In the genomic region with DNA sequence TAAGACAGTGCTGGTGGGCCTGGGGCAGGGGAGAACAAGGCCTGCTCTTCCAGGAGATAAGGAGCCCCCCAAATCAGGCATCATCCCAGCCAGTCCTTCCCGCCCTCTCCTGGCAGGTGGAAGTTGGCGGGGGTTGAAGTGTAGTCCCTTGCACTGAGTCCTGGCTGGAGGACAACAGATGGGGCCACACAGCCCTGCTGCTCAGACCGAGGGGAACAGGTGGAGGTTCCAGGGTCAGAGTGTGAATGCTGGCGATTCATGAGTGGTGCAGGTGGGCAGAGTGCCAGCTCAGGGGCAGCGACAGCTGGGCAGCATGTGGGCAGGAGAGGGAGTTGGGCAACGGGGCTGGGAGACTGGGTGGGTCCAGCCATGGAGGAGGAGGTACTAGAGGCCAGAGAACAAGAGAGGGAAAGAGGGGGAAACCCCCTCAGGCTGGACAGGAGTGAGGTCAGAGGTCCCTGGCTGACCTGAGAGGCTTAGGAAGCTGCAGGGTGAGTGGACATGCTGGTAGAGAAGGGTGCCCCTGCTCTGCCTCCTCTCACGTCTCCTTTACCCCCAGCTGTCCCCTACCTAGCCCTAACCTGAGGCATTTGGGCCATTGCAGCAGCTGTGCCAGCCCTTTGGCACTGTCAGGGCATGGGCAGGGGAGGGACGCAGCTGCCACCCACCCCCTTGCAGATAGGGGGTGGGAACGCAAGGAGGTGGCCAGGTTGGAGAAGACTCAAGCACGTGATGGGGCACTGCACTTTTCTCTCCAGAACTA, we compare ENCODE assay signal across 27 cellular contexts. TPM values are rescaled to one million over a fixed set of nuclear protein-coding genes. Genes with fewer than 3 reads are reported as not detected.
DNase-seq lines count a peak whose midpoint lies in the region; ATAC-seq, FAIRE-seq and TF ChIP-seq lines count a peak whose summit lies in the region.
"Had no signal": no experiment of that assay in that cellular context is flagged by ENCODE, and none has a peak within 500 bp of the region (broad histone marks: within the 10 kb centered on the region; RNA-seq: fewer than 3 reads in every experiment).

No MANE protein-coding gene starts in this region.

- no peak for FAIRE-seq in H1 (lab: Jason Lieb, UNC)
- FAIRE-seq: kidney had no signal

- no peaks in the 10 kb centered on the region for H3K36me3 Mint-ChIP-seq in activated T-cell treated with anti-CD3 and anti-CD28 coated beads, Interleukin-2, amount 50 U/mL, for 4 hours (ENCODE audit: insufficient read depth)
- H3K36me3 Mint-ChIP-seq: activated naive CD4-positive, alpha-beta T cell treated with anti-CD3 and anti-CD28 coated beads, Interleukin-2, amount 50 U/mL, for 24 hours; stimulated activated naive B cell treated with anti-CD40 and anti-IgM and Interleukin-4, amounts not matched to agents 10 μg/mL and 1 μg/mL and 100 μg/mL, for 72 hours had no signal

- H3K4ac ChIP-seq in H1 (replicated peaks; ENCODE audit: insufficient read length, low read depth, low read length) = no peak overlapping the region

- H4K91ac ChIP-seq in H1 (replicated peaks; ENCODE audit: insufficient read length, low read length) = no peak overlapping the region

- TF ChIP-seq RAD21 in SK-N-SH (IDR thresholded peaks at IDR 0.05; ENCODE audit: low read length) = no peak
- TF ChIP-seq RAD21 in H1 (IDR thresholded peaks at IDR 0.05 in 1 of 2, conservative IDR thresholded peaks at IDR 0.05 in 1 of 2; ENCODE audit: low read depth in 2 of 2, low read length in 2 of 2) = peak in 1 of 2 experiments; percentile 16; a peak in 1 of 4 replicates

- no peak overlapping the region for H2AK5ac ChIP-seq in H1 (ENCODE audit: low read depth, low read length)

- peaks cover 40% of the 10 kb centered on the region for H3K27me3 Mint-ChIP-seq in activated T-cell treated with anti-CD3 and anti-CD28 coated beads, Interleukin-2, amount 50 U/mL, for 4 hours (ENCODE audit: low read depth)

- no peak overlapping the region for H3K4me3 Mint-ChIP-seq in activated T-cell treated with anti-CD3 and anti-CD28 coated beads, Interleukin-2, amount 50 U/mL, for 4 hours
- H3K4me3 Mint-ChIP-seq: activated naive CD4-positive, alpha-beta T cell treated with anti-CD3 and anti-CD28 coated beads, Interleukin-2, amount 50 U/mL, for 24 hours; activated T-helper 17 cell treated with anti-CD3 and anti-CD28 coated beads, Interleukin-2, amount 50 U/mL, for 72 hours; neural crest cell; stimulated activated naive B cell treated with anti-CD40 and anti-IgM and Interleukin-4, amounts not matched to agents 10 μg/mL and 1 μg/mL and 100 μg/mL, for 72 hours had no signal

- TF ChIP-seq EP300 in SK-N-SH (IDR thresholded peaks at IDR 0.05; ENCODE audit: borderline replicate concordance in 1 of 2, low read depth in 1 of 2, low read length in 1 of 2) (no peak), H1 (IDR thresholded peaks at IDR 0.05; ENCODE audit: borderline replicate concordance in 1 of 2, low read depth in 2 of 2, low read length in 2 of 2) (no peak)

- no peak overlapping the region for H4K8ac ChIP-seq in H1 (ENCODE audit: extremely low read depth, insufficient read depth, low read length)

- H3K79me2 ChIP-seq in SK-N-SH (ENCODE audit: insufficient read depth) = no peaks in the 10 kb centered on the region
- H3K79me2 ChIP-seq in H1 (ENCODE audit: control insufficient read depth in 1 of 2, insufficient read depth in 2 of 2, low read length in 2 of 2) = no peaks in the 10 kb centered on the region

- H2AFZ ChIP-seq in SK-N-SH (ENCODE audit: low read depth) = no peak overlapping the region
- H2AFZ ChIP-seq in H1 (ENCODE audit: low read length) = no peak overlapping the region

- intact Hi-C loops in psoas muscle (cut with DNase I) = loop anchor here (2.0 to 5.0 kb wide), 2 partner anchors 103 to 151 kb away; no protein-coding TSS in a partner anchor

- H3K23me2 ChIP-seq in H1 (ENCODE audit: low read depth, low read length) = no peaks in the 10 kb centered on the region

- no peaks in the 10 kb centered on the region for H4K20me1 ChIP-seq in SK-N-SH (ENCODE audit: insufficient read depth)
- H4K20me1 ChIP-seq in H1 (replicated peaks in 1 of 2; ENCODE audit: control insufficient read depth in 1 of 2, insufficient read depth in 2 of 2, low read length in 2 of 2) = no peaks in the 10 kb centered on the region
- H4K20me1 ChIP-seq: BLaER1 had no signal

- no peak overlapping the region for H2BK5ac ChIP-seq in H1 (ENCODE audit: low read depth, low read length)

- no peaks in the 10 kb centered on the region for H3K36me3 ChIP-seq in SK-N-SH (replicated peaks in 1 of 2; ENCODE audit: control insufficient read depth in 1 of 2, insufficient read depth in 2 of 2, low read length in 1 of 2)
- H3K36me3 ChIP-seq in H1 (ENCODE audit: control insufficient read depth in 2 of 4, insufficient read depth in 4 of 4, low read length in 3 of 4) = no peaks in the 10 kb centered on the region
- no peaks in the 10 kb centered on the region for H3K36me3 ChIP-seq in psoas muscle (ENCODE audit: insufficient read depth in 1 of 2, low read depth in 1 of 2)
- H3K36me3 ChIP-seq in effector memory CD4-positive, alpha-beta T cell (ENCODE audit: control insufficient read depth, insufficient read depth, low read length) = no peaks in the 10 kb centered on the region
- H3K36me3 ChIP-seq: BLaER1, lower lobe of right lung, right lobe of liver had no signal

- H3K14ac ChIP-seq in H1 (ENCODE audit: insufficient read length) = no peak overlapping the region

- no peak overlapping the region for H2BK12ac ChIP-seq in H1 (ENCODE audit: low read depth, low read length)

- CTCF ChIA-PET in SK-N-SH (lab: Yijun Ruan, JAX) = interaction anchor here (0.6 to 26.1 kb wide), 9 partner anchors 11 to 153 kb away, joined by 4 to 602 read pairs (median 49); a partner anchor contains a TSS
- CTCF ChIA-PET in H1 (lab: Charles Lee; ENCODE audit: partially characterized antibody) = interaction anchor here (0.8 to 49.1 kb wide), 18 partner anchors 8 to 153 kb away, joined by 3 to 1071 read pairs (median 18); a partner anchor contains a TSS

- peaks cover 17% of the 10 kb centered on the region for H3K27me3 ChIP-seq in SK-N-SH (ENCODE audit: insufficient read depth)
- H3K27me3 ChIP-seq in H1 (replicated peaks in 1 of 4; ENCODE audit: control insufficient read depth in 3 of 4, extremely low read depth in 1 of 4, insufficient read depth in 3 of 4, low read length in 3 of 4) = peaks cover 0 to 6% (median 3%) of the 10 kb centered on the region in 4 experiments; a peak in 4 of 7 replicates
- H3K27me3 ChIP-seq in psoas muscle (ENCODE audit: insufficient read depth in 3 of 3, low read length in 2 of 3) = peaks cover 0 to 15% (median 0%) of the 10 kb centered on the region in 3 donors
- H3K27me3 ChIP-seq in effector memory CD4-positive, alpha-beta T cell (replicated peaks; ENCODE audit: control insufficient read depth, insufficient read depth, low read length, poor library complexity, severe bottlenecking) = no peaks in the 10 kb centered on the region
- H3K27me3 ChIP-seq: BLaER1, right lobe of liver had no signal

- H4K5ac ChIP-seq in H1 (ENCODE audit: insufficient read length, low read depth, low read length) = no peak overlapping the region

- no peak overlapping the region for H3K18ac ChIP-seq in H1 (ENCODE audit: extremely low read depth, low read length)

- H2BK15ac ChIP-seq in H1 (ENCODE audit: low read length) = no peak overlapping the region

- DNase-seq in SK-N-SH = peak; percentile 34
- peak; percentile 89 for DNase-seq in NCI-H524 treated with DMSO at 0.1 percent for 48 hours (lab: John Stamatoyannopoulos, UW)
- peak in 1 of 2 experiments; percentile 43 for DNase-seq in H1 (ENCODE audit: low read depth in 1 of 2, low spot score in 2 of 2)
- peak; percentile 52 to 67 for DNase-seq in psoas muscle
- no peak for DNase-seq in effector memory CD4-positive, alpha-beta T cell
- DNase-seq in activated T-cell treated with anti-CD3 and anti-CD28 coated beads, Interleukin-2, amount 50 U/mL, for 4 hours = no peak
- no peak for DNase-seq in globus pallidus (ENCODE audit: low spot score)
- DNase-seq: activated CD4-positive, alpha-beta T cell treated with anti-CD3 and anti-CD28 coated beads, Interleukin-2, amount 50 U/mL, for 4 hours; activated CD8-positive, alpha-beta memory T cell treated with anti-CD3 and anti-CD28 coated beads, Interleukin-2, amount 50 U/mL, for 4 hours; amygdala; HCEC 1CT; kidney; lower lobe of right lung; mucosa of descending colon; NCI-H2227 treated with DMSO at 0.1 percent for 48 hours; right lobe of liver; stimulated activated naive B cell treated with anti-CD40 and anti-IgM and Interleukin-4, amounts not matched to agents 10 μg/mL and 1 μg/mL and 100 μg/mL, for 72 hours; T-helper 1 cell had no signal

- no peak overlapping the region for H3K56ac ChIP-seq in H1 (replicated peaks; ENCODE audit: insufficient read length, low read depth, low read length)

- H3K4me1 ChIP-seq in SK-N-SH (ENCODE audit: control insufficient read depth in 1 of 2, insufficient read depth in 2 of 2, low read depth in 1 of 2, low read length in 1 of 2) (no peaks in the 10 kb centered on the region; a peak in 1 of 4 replicates), H1 (replicated peaks in 1 of 4; ENCODE audit: control insufficient read depth in 3 of 4, insufficient read depth in 4 of 4, low read length in 3 of 4) (peaks cover 0 to 2% (median under 1%) of the 10 kb centered on the region in 4 experiments; a peak in 1 of 7 replicates), psoas muscle (peaks cover 24% of the 10 kb centered on the region)
- no peaks in the 10 kb centered on the region for H3K4me1 ChIP-seq in effector memory CD4-positive, alpha-beta T cell (ENCODE audit: control insufficient read depth, insufficient read depth, low read length, poor library complexity, severe bottlenecking)
- H3K4me1 ChIP-seq: lower lobe of right lung, right lobe of liver had no signal

- H3K9me3 Mint-ChIP-seq in activated T-cell treated with anti-CD3 and anti-CD28 coated beads, Interleukin-2, amount 50 U/mL, for 4 hours = no peaks in the 10 kb centered on the region
- H3K9me3 Mint-ChIP-seq: activated naive CD4-positive, alpha-beta T cell treated with anti-CD3 and anti-CD28 coated beads, Interleukin-2, amount 50 U/mL, for 24 hours; activated T-helper 17 cell treated with anti-CD3 and anti-CD28 coated beads, Interleukin-2, amount 50 U/mL, for 72 hours; neural crest cell; stimulated activated naive B cell treated with anti-CD40 and anti-IgM and Interleukin-4, amounts not matched to agents 10 μg/mL and 1 μg/mL and 100 μg/mL, for 72 hours had no signal

- POLR2A ChIA-PET in SK-N-SH (lab: Yijun Ruan, JAX) = no interaction called here
- POLR2A ChIA-PET in H1 (lab: Charles Lee; ENCODE audit: partially characterized antibody) = interaction anchor here (1.4 kb wide), 1 partner anchor 100 kb away, joined by 3 read pairs; no protein-coding TSS in a partner anchor

- H3K4me2 ChIP-seq in SK-N-SH (no peak overlapping the region), H1 (ENCODE audit: insufficient read depth in 1 of 2, low read depth in 2 of 2, low read length in 2 of 2) (no peak overlapping the region)
- H3K4me2 ChIP-seq: BLaER1, KMS-11 had no signal

- H2BK20ac ChIP-seq in H1 (ENCODE audit: low read length) = no peak overlapping the region

- H3F3A ChIP-seq in SK-N-SH (replicated peaks; ENCODE audit: insufficient read depth) = no peaks in the 10 kb centered on the region

- no peaks in the 10 kb centered on the region for H3K9me3 ChIP-seq in SK-N-SH
- H3K9me3 ChIP-seq in H1 (ENCODE audit: insufficient read depth in 2 of 2, low read depth in 1 of 2, low read length in 1 of 2) = no peaks in the 10 kb centered on the region
- no peaks in the 10 kb centered on the region for H3K9me3 ChIP-seq in psoas muscle
- H3K9me3 ChIP-seq in effector memory CD4-positive, alpha-beta T cell (ENCODE audit: control insufficient read depth, low read length) = no peaks in the 10 kb centered on the region
- H3K9me3 ChIP-seq: BLaER1, lower lobe of right lung, mucosa of descending colon, right lobe of liver had no signal

- H3K79me1 ChIP-seq in H1 (ENCODE audit: low read depth, low read length) = no peaks in the 10 kb centered on the region

- TF ChIP-seq POLR2A in H1 (IDR thresholded peaks at IDR 0.05; ENCODE audit: control extremely low read depth in 1 of 2, low read depth in 2 of 2, low read length in 2 of 2) = no peak

- H3K9ac ChIP-seq in SK-N-SH (no peak overlapping the region), H1 (replicated peaks in 1 of 4; ENCODE audit: extremely low read depth in 1 of 4, low read depth in 3 of 4, low read length in 3 of 4) (no peak overlapping the region)
- H3K9ac ChIP-seq: BLaER1, KMS-11 had no signal

- H3K4me3 ChIP-seq in SK-N-SH (ENCODE audit: low read depth in 2 of 2, low read length in 1 of 2) = no peak overlapping the region
- no peak overlapping the region for H3K4me3 ChIP-seq in H1 (ENCODE audit: extremely low read depth in 1 of 4, insufficient read depth in 2 of 4, low read depth in 3 of 4, low read length in 4 of 4)
- no peak overlapping the region for H3K4me3 ChIP-seq in psoas muscle
- H3K4me3 ChIP-seq in effector memory CD4-positive, alpha-beta T cell (ENCODE audit: insufficient read depth, low read depth, low read length, poor library complexity, severe bottlenecking) = no peak overlapping the region
- H3K4me3 ChIP-seq: BLaER1, lower lobe of right lung, mucosa of descending colon, right lobe of liver had no signal

- WGBS in SK-N-SH (ENCODE audit: low lambda C conversion rate) = 31% methylated on average over 7 of the region's 10 CpGs
- 89% methylated on average over 10 of the region's 10 CpGs; no CpG with 5 or more reads in 1 of the 2 experiments for WGBS in H1 (ENCODE audit: extremely low coverage in 1 of 2, insufficient coverage in 1 of 2, insufficient read length in 1 of 2, insufficient replicate concordance in 2 of 2, low coverage in 1 of 2, low lambda C conversion rate in 2 of 2, missing lambda C conversion rate in 1 of 2), 2 experiments
- 40 to 51% (median 41%) methylated on average over 9 to 10 of the region's 10 CpGs for WGBS in psoas muscle, 3 donors

- H3K23ac ChIP-seq in H1 (ENCODE audit: insufficient read length) = no peak overlapping the region

- ATAC-seq in SK-N-SH treated with all-trans-retinoic acid at 6 μM for 48 hours (no peak), psoas muscle (peak; percentile 30 to 76 (median 70))
- no peak for ATAC-seq in activated T-cell treated with anti-CD3 and anti-CD28 coated beads, Interleukin-2, amount 50 U/mL, for 4 hours
- ATAC-seq: activated T-helper 17 cell treated with anti-CD3 and anti-CD28 coated beads, Interleukin-2, amount 50 U/mL, for 72 hours; lower lobe of right lung; mucosa of descending colon; stimulated activated naive B cell treated with anti-CD40 and anti-IgM and Interleukin-4, amounts not matched to agents 10 μg/mL and 1 μg/mL and 100 μg/mL, for 72 hours had no signal

- TF ChIP-seq CTCF in SK-N-SH (IDR thresholded peaks at IDR 0.05) = no peak
- TF ChIP-seq CTCF in H1 (IDR thresholded peaks at IDR 0.05; ENCODE audit: control extremely low read depth in 1 of 3, insufficient read depth in 1 of 3, low read depth in 1 of 3, low read length in 3 of 3) = no peak
- TF ChIP-seq CTCF in psoas muscle (IDR thresholded peaks at IDR 0.05) = no peak

- no peak overlapping the region for H2BK120ac ChIP-seq in H1 (replicated peaks; ENCODE audit: low read depth, low read length)

- H3K4me1 Mint-ChIP-seq in activated T-cell treated with anti-CD3 and anti-CD28 coated beads, Interleukin-2, amount 50 U/mL, for 4 hours (ENCODE audit: low read depth) = no peaks in the 10 kb centered on the region
- H3K4me1 Mint-ChIP-seq: activated naive CD4-positive, alpha-beta T cell treated with anti-CD3 and anti-CD28 coated beads, Interleukin-2, amount 50 U/mL, for 24 hours; neural crest cell had no signal

- no peak overlapping the region for H3K27ac ChIP-seq in SK-N-SH (ENCODE audit: low read depth in 2 of 2, low read length in 1 of 2)
- no peak overlapping the region for H3K27ac ChIP-seq in H1 (ENCODE audit: low read depth, low read length)
- H3K27ac ChIP-seq in psoas muscle = peak overlapping the region; percentile 41
- no peak overlapping the region for H3K27ac ChIP-seq in effector memory CD4-positive, alpha-beta T cell (ENCODE audit: insufficient read depth, low read length, poor library complexity, severe bottlenecking)
- H3K27ac ChIP-seq: BLaER1, KMS-11, lower lobe of right lung, right lobe of liver had no signal

- H3K9me2 ChIP-seq in SK-N-SH = no peaks in the 10 kb centered on the region

RNA-seq across cellular contexts. Expression of a gene that starts 11.3 kb away (rescaled TPM):
- polyA plus RNA-seq in SK-N-SH (2012; rRNA removed) (3.2 and 4.8 TPM in 2 replicates), H1 (2011; rRNA removed) (6.7 and 12.2 TPM in 2 replicates), psoas muscle (1 to 10 TPM; 1.1 to 1.8 (median 1.3) TPM)
- 1.6 and 2.5 TPM in 2 replicates for polyA plus RNA-seq in SK-N-SH (2012; cell fraction: cytosol; rRNA removed)
- 2.3 and 2.4 TPM in 2 replicates for polyA plus RNA-seq in SK-N-SH (2012; cell fraction: nucleus; rRNA removed)
- total RNA-seq in H1 (2021; fragmentation: NEBNext Ultra II Directional; extraction: Animal tissue kit (Norgen Biotek cat#: 25700)) = 3.3 and 3.5 TPM in 2 replicates
- polyA plus RNA-seq in H1 (2011; cell fraction: cytosol; rRNA removed) = 3.4 TPM
- polyA plus RNA-seq in H1 (2011; cell fraction: nucleus; rRNA removed) = 6.7 TPM
- polyA plus RNA-seq in H1 (2012, experiment 1 of 2) = 1.7 to 4.4 TPM (median 3.6 TPM) in 4 replicates
- 4.7 TPM for polyA plus RNA-seq in H1 (2012, experiment 2 of 2)
- polyA plus RNA-seq in H1 (2013, experiment 1 of 2) = 4.9 TPM
- 6.0 TPM for polyA plus RNA-seq in H1 (2013, experiment 2 of 2)
- polyA minus RNA-seq in H1 (2011; rRNA and poly(A)+ RNA removed) = 4.0 and 6.8 TPM in 2 replicates
- polyA minus RNA-seq in H1 (2011; cell fraction: cytosol; rRNA and poly(A)+ RNA removed) = 2.0 TPM
- polyA minus RNA-seq in H1 (2011; cell fraction: nucleus; rRNA and poly(A)+ RNA removed) = 3.7 TPM
- total RNA-seq in psoas muscle = 10 to 100 TPM in 1 of 4 donors, 1 to 10 TPM in 3; 1.2 to 10.4 (median 6.1) TPM
- total RNA-seq in activated T-cell treated with anti-CD3 and anti-CD28 coated beads, Interleukin-2, amount 50 U/mL, for 4 hours = under 1 TPM in 1 of 3 donors, not detected in 2; 0.10 TPM
- total RNA-seq: activated T-helper 17 cell treated with anti-CD3 and anti-CD28 coated beads, Interleukin-2, amount 50 U/mL, for 72 hours had no signal

RNA-seq across cellular contexts. Expression of a gene that starts 30.4 kb away (rescaled TPM):
- polyA plus RNA-seq in SK-N-SH (2012; rRNA removed) (not detected in 2 replicates), H1 (2011; rRNA removed) (not detected in 2 replicates), psoas muscle (100 to 1,000 TPM in 1 of 3 donors, 10 to 100 TPM in 1, 1 to 10 TPM in 1; 9.7 to 160 (median 59.7) TPM)
- polyA plus RNA-seq in SK-N-SH (2012; cell fraction: cytosol; rRNA removed) = not detected in 2 replicates
- polyA plus RNA-seq in SK-N-SH (2012; cell fraction: nucleus; rRNA removed) = not detected in 2 replicates
- total RNA-seq in H1 (2021; fragmentation: NEBNext Ultra II Directional; extraction: Animal tissue kit (Norgen Biotek cat#: 25700)) = not detected in 2 replicates
- polyA plus RNA-seq in H1 (2011; cell fraction: cytosol; rRNA removed) = not detected
- polyA plus RNA-seq in H1 (2011; cell fraction: nucleus; rRNA removed) = not detected
- polyA plus RNA-seq in H1 (2012, experiment 1 of 2) = not detected in 4 replicates
- polyA plus RNA-seq in H1 (2012, experiment 2 of 2) = not detected
- polyA plus RNA-seq in H1 (2013, experiment 1 of 2) = not detected
- not detected for polyA plus RNA-seq in H1 (2013, experiment 2 of 2)
- polyA minus RNA-seq in H1 (2011; rRNA and poly(A)+ RNA removed) = not detected in 2 replicates
- not detected for polyA minus RNA-seq in H1 (2011; cell fraction: cytosol; rRNA and poly(A)+ RNA removed)
- not detected for polyA minus RNA-seq in H1 (2011; cell fraction: nucleus; rRNA and poly(A)+ RNA removed)
- total RNA-seq in psoas muscle = 100 to 1,000 TPM in 3 of 4 donors, 10 to 100 TPM in 1; 42.9 to 451 (median 253) TPM
- total RNA-seq in activated T-cell treated with anti-CD3 and anti-CD28 coated beads, Interleukin-2, amount 50 U/mL, for 4 hours = not detected
- total RNA-seq: activated T-helper 17 cell treated with anti-CD3 and anti-CD28 coated beads, Interleukin-2, amount 50 U/mL, for 72 hours; chondrocyte; HT1080; kidney; lower lobe of right lung; mucosa of descending colon; neural crest cell; right lobe of liver; ureter had no signal

RNA-seq across cellular contexts. Expression of a gene that starts 59.4 kb away (rescaled TPM):
- 0.12 TPM in 1 of 2 replicates, not detected in the other for polyA plus RNA-seq in SK-N-SH (2012; rRNA removed)
- not detected in 2 replicates for polyA plus RNA-seq in SK-N-SH (2012; cell fraction: cytosol; rRNA removed)
- polyA plus RNA-seq in SK-N-SH (2012; cell fraction: nucleus; rRNA removed) = 0.04 and 0.08 TPM in 2 replicates
- total RNA-seq in H1 (2021; fragmentation: NEBNext Ultra II Directional; extraction: Animal tissue kit (Norgen Biotek cat#: 25700)) = not detected in 2 replicates
- not detected in 2 replicates for polyA plus RNA-seq in H1 (2011; rRNA removed)
- not detected for polyA plus RNA-seq in H1 (2011; cell fraction: cytosol; rRNA removed)
- polyA plus RNA-seq in H1 (2011; cell fraction: nucleus; rRNA removed) = not detected
- not detected in 4 replicates for polyA plus RNA-seq in H1 (2012, experiment 1 of 2)
- polyA plus RNA-seq in H1 (2012, experiment 2 of 2) = not detected
- polyA plus RNA-seq in H1 (2013, experiment 1 of 2) = not detected
- not detected for polyA plus RNA-seq in H1 (2013, experiment 2 of 2)
- polyA minus RNA-seq in H1 (2011; rRNA and poly(A)+ RNA removed) = not detected in 2 replicates
- not detected for polyA minus RNA-seq in H1 (2011; cell fraction: cytosol; rRNA and poly(A)+ RNA removed)
- polyA minus RNA-seq in H1 (2011; cell fraction: nucleus; rRNA and poly(A)+ RNA removed) = not detected
- 100 to 1,000 TPM in 3 of 4 donors, 10 to 100 TPM in 1; 18.0 to 882 (median 334) TPM for total RNA-seq in psoas muscle
- 10 to 100 TPM; 20.6 to 39.1 (median 33.4) TPM for polyA plus RNA-seq in psoas muscle
- not detected for total RNA-seq in activated T-cell treated with anti-CD3 and anti-CD28 coated beads, Interleukin-2, amount 50 U/mL, for 4 hours
- total RNA-seq: activated T-helper 17 cell treated with anti-CD3 and anti-CD28 coated beads, Interleukin-2, amount 50 U/mL, for 72 hours; chondrocyte; HT1080; kidney; lower lobe of right lung; mucosa of descending colon; neural crest cell; ureter had no signal

Comparison
In these comparisons a context has a peak if more than half of its experiments do, and no peak if none do; other contexts are left out.
1. DNase-seq: peak in SK-N-SH (single experiment), NCI-H524 treated with DMSO at 0.1 percent for 48 hours (single experiment) and psoas muscle (2 of 2); none in effector memory CD4-positive, alpha-beta T cell (0 of 3), activated T-cell treated with anti-CD3 and anti-CD28 coated beads, Interleukin-2, amount 50 U/mL, for 4 hours (single experiment) and globus pallidus (single experiment).
2. ATAC-seq: peak in psoas muscle (4 of 4); none in SK-N-SH treated with all-trans-retinoic acid at 6 μM for 48 hours (single experiment) and activated T-cell treated with anti-CD3 and anti-CD28 coated beads, Interleukin-2, amount 50 U/mL, for 4 hours (0 of 2).
3. RNA of a gene that starts 30.4 kb away (total RNA-seq): 42.9 to 451 TPM in psoas muscle; not detected in H1 and not detected in activated T-cell treated with anti-CD3 and anti-CD28 coated beads, Interleukin-2, amount 50 U/mL, for 4 hours; every median in the first group is over 10 times any median in the second.
4. RNA of a gene that starts 59.4 kb away (total RNA-seq): 18.0 to 882 TPM in psoas muscle; not detected in H1 and not detected in activated T-cell treated with anti-CD3 and anti-CD28 coated beads, Interleukin-2, amount 50 U/mL, for 4 hours; every median in the first group is over 10 times any median in the second.